ENCODE assay signal across 16 cellular contexts in the genomic region with DNA sequence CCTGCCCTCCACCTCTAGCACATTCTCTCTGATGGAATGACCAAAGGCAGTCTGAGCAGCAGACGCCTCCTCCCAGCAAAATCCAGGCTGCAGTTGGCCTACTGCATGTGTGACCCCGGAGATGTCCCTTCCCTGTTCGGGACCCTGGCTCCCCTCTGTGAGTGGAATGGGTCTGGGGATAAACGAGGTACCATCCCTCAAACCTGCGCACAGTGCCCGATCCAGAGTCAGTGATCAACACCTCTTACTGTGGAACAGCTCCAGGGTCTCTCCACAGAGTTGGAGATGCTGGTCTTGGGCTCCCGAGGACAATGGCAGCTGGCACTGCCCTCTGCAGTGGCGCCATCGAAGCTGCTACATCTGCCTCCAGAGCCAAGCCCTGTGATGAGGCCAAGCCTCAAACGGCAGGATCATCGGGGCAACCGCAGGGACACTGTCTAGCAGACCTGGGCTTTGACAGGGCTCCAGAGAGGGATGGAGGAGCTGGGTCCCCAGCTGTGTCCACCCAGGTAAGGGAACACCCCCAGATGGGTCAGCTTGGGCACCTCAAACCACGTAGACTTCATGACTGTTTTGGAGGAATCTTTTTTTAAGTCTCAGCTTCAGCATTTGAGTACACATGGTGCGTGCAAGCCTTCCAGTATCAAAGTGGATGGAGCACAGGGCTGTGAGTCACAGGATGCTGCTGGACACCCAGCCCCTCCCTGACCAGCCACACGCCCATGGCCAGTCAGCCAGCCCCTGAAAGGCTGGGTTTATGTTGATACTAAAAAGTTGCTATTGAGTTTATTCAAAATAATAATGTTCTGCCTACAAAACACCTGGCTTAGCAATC. TPM values are rescaled to one million over a fixed set of nuclear protein-coding genes. Genes with fewer than 3 reads are reported as not detected.
DNase-seq lines count a peak whose midpoint lies in the region; ATAC-seq, FAIRE-seq and TF ChIP-seq lines count a peak whose summit lies in the region.
"Had no signal": no experiment of that assay in that cellular context is flagged by ENCODE, and none has a peak within 500 bp of the region (broad histone marks: within the 10 kb centered on the region; RNA-seq: fewer than 3 reads in every experiment).

No MANE protein-coding gene starts in this region.

- H3K9me3 ChIP-seq in GM12878 (replicated peaks; ENCODE audit: control insufficient read depth, insufficient read depth, low read length) (no peaks in the 10 kb centered on the region; the same call in 2 of the 3 replicates), HepG2 (ENCODE audit: low read length) (no peaks in the 10 kb centered on the region), vagina (no peaks in the 10 kb centered on the region), body of pancreas (no peaks in the 10 kb centered on the region)
- no peaks in the 10 kb centered on the region for H3K9me3 ChIP-seq in CD4-positive, alpha-beta T cell (ENCODE audit: control insufficient read depth, low read length)
- H3K9me3 ChIP-seq: tibial artery had no signal

- H3K27me3 Mint-ChIP-seq in stimulated activated naive CD8-positive, alpha-beta T cell treated with anti-CD3 and anti-CD28 coated beads, Interleukin-15, amount 100 ng/mL, for 72 hours, result no peaks in the 10 kb centered on the region
- H3K27me3 Mint-ChIP-seq in CD4-positive, alpha-beta T cell, result no peaks in the 10 kb centered on the region

- no peak for DNase-seq in stimulated activated naive CD8-positive, alpha-beta T cell treated with anti-CD3 and anti-CD28 coated beads, Interleukin-15, amount 100 ng/mL, for 72 hours
- no peak for DNase-seq in stimulated activated naive CD8-positive, alpha-beta T cell treated with anti-CD3 and anti-CD28 coated beads, Interleukin-15, Interleukin-2, amounts not matched to agents 100 U/mL and 50 U/mL, for 24 hours
- DNase-seq in GM12878 (ENCODE audit: low read depth, low spot score) (no peak), HepG2 (ENCODE audit: low spot score) (no peak), vagina (ENCODE audit: extremely low spot score in 2 of 2) (peak; percentile 65 to 67), erythroblast (lab: John Stamatoyannopoulos, UW) (no peak), body of pancreas (no peak)
- DNase-seq in CD4-positive, alpha-beta T cell, result no peak
- DNase-seq: activated naive CD4-positive, alpha-beta T cell treated with anti-CD3 and anti-CD28 coated beads for 36 hours; central memory CD4-positive, alpha-beta T cell; NCI-H187; tibial artery had no signal

- CTCF ChIA-PET in GM12878 (lab: Yijun Ruan, JAX), result no interaction called here
- CTCF ChIA-PET in HepG2 (lab: Yijun Ruan, JAX; ENCODE audit: low intra/inter-chr PET ratio, low total read pairs), result no interaction called here
- CTCF ChIA-PET in CD4-positive, alpha-beta T cell (lab: Charles Lee), result no interaction called here

- 0 out of 2 replicates have a peak, but pooled peaks have one; percentile 31 for TF ChIP-seq POLR2A in GM12878 (IDR thresholded peaks at IDR 0.05; ENCODE audit: low read depth, low read length)
- no peak for TF ChIP-seq POLR2A in HepG2 (IDR thresholded peaks at IDR 0.05; ENCODE audit: insufficient read depth in 1 of 2, low read depth in 2 of 2, low read length in 2 of 2)
- TF ChIP-seq POLR2A in vagina (IDR thresholded peaks at IDR 0.05), result no peak
- TF ChIP-seq POLR2A in erythroblast (IDR thresholded peaks at IDR 0.05; ENCODE audit: low read length), result no peak
- TF ChIP-seq POLR2A in body of pancreas (IDR thresholded peaks at IDR 0.05), result no peak

- H3K36me3 Mint-ChIP-seq in CD4-positive, alpha-beta T cell (ENCODE audit: low read depth), result peaks cover 34% of the 10 kb centered on the region

- H3K79me2 ChIP-seq in GM12878 (ENCODE audit: control insufficient read depth, insufficient read depth, low read length), result no peaks in the 10 kb centered on the region
- H3K79me2 ChIP-seq in HepG2 (ENCODE audit: insufficient read depth, low read length), result no peaks in the 10 kb centered on the region

- TF ChIP-seq EP300 in GM12878 (IDR thresholded peaks at IDR 0.05; ENCODE audit: borderline replicate concordance in 1 of 2, control insufficient read depth in 1 of 2, low read depth in 2 of 2, low read length in 2 of 2) (no peak), HepG2 (IDR thresholded peaks at IDR 0.05; ENCODE audit: low read depth in 2 of 2, low read length in 2 of 2) (no peak), HepG2 (CRISPR knock-in tag; IDR thresholded peaks at IDR 0.05; ENCODE audit: borderline replicate concordance) (no peak)

- intact Hi-C loops in GM12878 (cut with micrococcal nuclease; ENCODE audit: unreplicated experiment) (no loop called here), HepG2 (cut with micrococcal nuclease; ENCODE audit: unreplicated experiment) (no loop called here), vagina (cut with DNase I) (no loop called here), body of pancreas (cut with DNase I) (no loop called here)
- intact Hi-C loops in CD4-positive, alpha-beta T cell (cut with DNase I, micrococcal nuclease), result no loop called here

- ATAC-seq in stimulated activated naive CD8-positive, alpha-beta T cell treated with anti-CD3 and anti-CD28 coated beads, Interleukin-15, amount 100 ng/mL, for 72 hours, result peak; percentile 19
- no peak for ATAC-seq in stimulated activated naive CD8-positive, alpha-beta T cell treated with anti-CD3 and anti-CD28 coated beads, Interleukin-15, Interleukin-2, amounts not matched to agents 100 U/mL and 50 U/mL, for 24 hours
- ATAC-seq in GM12878 (no peak), HepG2 (peak; percentile 18; the same call in 1 of the 3 replicates), body of pancreas (no peak)
- no peak for ATAC-seq in CD4-positive, alpha-beta T cell (ENCODE audit: poor library complexity)

- H3K4me3 Mint-ChIP-seq in stimulated activated naive CD8-positive, alpha-beta T cell treated with anti-CD3 and anti-CD28 coated beads, Interleukin-15, amount 100 ng/mL, for 72 hours, result no peak overlapping the region
- H3K4me3 Mint-ChIP-seq in CD4-positive, alpha-beta T cell, result no peak overlapping the region
- H3K4me3 Mint-ChIP-seq: activated naive CD4-positive, alpha-beta T cell treated with anti-CD3 and anti-CD28 coated beads for 36 hours; neural crest cell had no signal

- H3K27me3 ChIP-seq in GM12878 (replicated peaks in 1 of 2; ENCODE audit: control insufficient read depth in 2 of 2, insufficient read depth in 2 of 2, low read length in 1 of 2) (no peaks in the 10 kb centered on the region), HepG2 (ENCODE audit: control insufficient read depth in 1 of 2, insufficient read depth in 2 of 2, low read length in 2 of 2) (0 out of 5 replicates have a peak, but pooled peaks cover 0 to under 1% of the 10 kb centered on the region in 2 experiments), vagina (no peaks in the 10 kb centered on the region), body of pancreas (no peaks in the 10 kb centered on the region)
- no peaks in the 10 kb centered on the region for H3K27me3 ChIP-seq in CD4-positive, alpha-beta T cell (ENCODE audit: control insufficient read depth, insufficient read depth, low read length)
- H3K27me3 ChIP-seq: tibial artery had no signal

- no peak overlapping the region for H3K9ac ChIP-seq in GM12878 (ENCODE audit: control insufficient read depth, insufficient read depth, low read length)
- no peak overlapping the region for H3K9ac ChIP-seq in HepG2 (ENCODE audit: insufficient read depth, low read depth, low read length)

- no peak overlapping the region for H3K4me2 ChIP-seq in GM12878 (ENCODE audit: control insufficient read depth, insufficient read depth)
- no peak overlapping the region for H3K4me2 ChIP-seq in HepG2 (ENCODE audit: low read depth, low read length)
- H3K4me2 ChIP-seq: smooth muscle cell had no signal

- H3K9me3 Mint-ChIP-seq in stimulated activated naive CD8-positive, alpha-beta T cell treated with anti-CD3 and anti-CD28 coated beads, Interleukin-15, amount 100 ng/mL, for 72 hours, result no peaks in the 10 kb centered on the region
- H3K9me3 Mint-ChIP-seq in CD4-positive, alpha-beta T cell, result no peaks in the 10 kb centered on the region
- H3K9me3 Mint-ChIP-seq: activated naive CD4-positive, alpha-beta T cell treated with anti-CD3 and anti-CD28 coated beads for 36 hours; neural crest cell had no signal

- SMC1A ChIA-PET in GM12878 (lab: Charles Lee; ENCODE audit: uncharacterized antibody, unreplicated experiment), result interaction anchor here (0.5 kb wide), 1 partner anchor 35 kb away, joined by 3 read pairs; no protein-coding TSS in a partner anchor

- no peak overlapping the region for H3K27ac ChIP-seq in GM12878 (ENCODE audit: control insufficient read depth, insufficient read depth)
- H3K27ac ChIP-seq in HepG2 (ENCODE audit: extremely low read length, insufficient read depth, low read length), result no peak overlapping the region
- no peak overlapping the region for H3K27ac ChIP-seq in vagina
- H3K27ac ChIP-seq in CD4-positive, alpha-beta T cell (ENCODE audit: low read depth, low read length), result no peak overlapping the region
- no peak overlapping the region for H3K27ac ChIP-seq in body of pancreas
- H3K27ac ChIP-seq: tibial artery had no signal

- TF ChIP-seq RAD21 in GM12878 (IDR thresholded peaks at IDR 0.05; ENCODE audit: insufficient read depth, low read depth, low read length) (no peak), HepG2 (CRISPR knock-in tag; IDR thresholded peaks at IDR 0.05) (no peak)

- H2AFZ ChIP-seq in GM12878 (ENCODE audit: control insufficient read depth, low read depth, low read length), result no peak overlapping the region
- no peak overlapping the region for H2AFZ ChIP-seq in HepG2 (ENCODE audit: low read length)

- 94% methylated on average over 15 of the region's 15 CpGs for WGBS in GM12878 (ENCODE audit: insufficient coverage, insufficient replicate concordance, low lambda C conversion rate, missing lambda C conversion rate)
- 87% methylated on average over 6 of the region's 15 CpGs for WGBS in HepG2 (ENCODE audit: low lambda C conversion rate)
- 92 to 93% methylated on average over 4 to 15 of the region's 15 CpGs for WGBS in body of pancreas, 2 donors

- H3K4me3 ChIP-seq in GM12878 (no peak overlapping the region), HepG2 (replicated peaks in 1 of 3; ENCODE audit: insufficient read depth in 1 of 3, low read depth in 2 of 3, low read length in 3 of 3) (no peak overlapping the region), vagina (no peak overlapping the region), body of pancreas (no peak overlapping the region)
- H3K4me3 ChIP-seq: lung, smooth muscle cell, tibial artery had no signal

- no peak for TF ChIP-seq CTCF in GM12878 (IDR thresholded peaks at IDR 0.05 in 2 of 3, conservative IDR thresholded peaks at IDR 0.05 in 1 of 3; ENCODE audit: control insufficient read depth in 2 of 3, extremely low read depth in 1 of 3, insufficient read depth in 1 of 3, low read depth in 3 of 3, low read length in 3 of 3)
- TF ChIP-seq CTCF in HepG2 (CRISPR knock-in tag; IDR thresholded peaks at IDR 0.05), result no peak
- no peak for TF ChIP-seq CTCF in vagina (IDR thresholded peaks at IDR 0.05)
- TF ChIP-seq CTCF in CD4-positive, alpha-beta T cell (IDR thresholded peaks at IDR 0.05), result no peak
- TF ChIP-seq CTCF in body of pancreas (IDR thresholded peaks at IDR 0.05), result no peak

- peaks cover 4% of the 10 kb centered on the region for H3K4me1 Mint-ChIP-seq in stimulated activated naive CD8-positive, alpha-beta T cell treated with anti-CD3 and anti-CD28 coated beads, Interleukin-15, amount 100 ng/mL, for 72 hours
- H3K4me1 Mint-ChIP-seq in CD4-positive, alpha-beta T cell (ENCODE audit: low read depth), result peaks cover 26% of the 10 kb centered on the region
- H3K4me1 Mint-ChIP-seq: neural crest cell had no signal

- peaks cover 1% of the 10 kb centered on the region; the same call in 1 of the 2 replicates for H3K4me1 ChIP-seq in GM12878 (ENCODE audit: control insufficient read depth, insufficient read depth, low read length)
- H3K4me1 ChIP-seq in HepG2 (ENCODE audit: insufficient read depth, low read length), result no peaks in the 10 kb centered on the region
- no peaks in the 10 kb centered on the region for H3K4me1 ChIP-seq in vagina
- no peaks in the 10 kb centered on the region for H3K4me1 ChIP-seq in body of pancreas
- H3K4me1 ChIP-seq: tibial artery had no signal

- H3K27ac Mint-ChIP-seq in stimulated activated naive CD8-positive, alpha-beta T cell treated with anti-CD3 and anti-CD28 coated beads, Interleukin-15, amount 100 ng/mL, for 72 hours, result no peak overlapping the region
- no peak overlapping the region for H3K27ac Mint-ChIP-seq in CD4-positive, alpha-beta T cell
- H3K27ac Mint-ChIP-seq: activated naive CD4-positive, alpha-beta T cell treated with anti-CD3 and anti-CD28 coated beads for 36 hours had no signal

- in situ Hi-C loops in GM12878 (cut with MboI) (no loop called here), HepG2 (cut with HindIII; ENCODE audit: extremely low pct_ligation_motif_present, low pct_unique_long_range_greater_than_20kb) (no loop called here)

- peaks cover 8 to 12% of the 10 kb centered on the region in 2 experiments; a peak in 3 of 4 replicates for H3K36me3 ChIP-seq in GM12878 (ENCODE audit: control insufficient read depth in 2 of 2, insufficient read depth in 2 of 2, low read length in 1 of 2)
- H3K36me3 ChIP-seq in HepG2 (replicated peaks in 1 of 2; ENCODE audit: control insufficient read depth in 1 of 2, insufficient read depth in 2 of 2, low read length in 2 of 2), result peaks cover under 1 to 5% of the 10 kb centered on the region in 2 experiments; a peak in 1 of 5 replicates
- peaks cover 0 to 20% of the 10 kb centered on the region in 2 donors for H3K36me3 ChIP-seq in vagina
- H3K36me3 ChIP-seq in body of pancreas (replicated peaks in 1 of 2; ENCODE audit: insufficient read depth in 1 of 2, low read depth in 2 of 2), result peaks cover 0 to 3% of the 10 kb centered on the region in 2 donors

- no peaks in the 10 kb centered on the region for H4K20me1 ChIP-seq in GM12878 (ENCODE audit: control insufficient read depth, insufficient read depth)
- H4K20me1 ChIP-seq in HepG2 (ENCODE audit: insufficient read depth, low read length), result no peaks in the 10 kb centered on the region

- RAD21 ChIA-PET in GM12878 (lab: Charles Lee; ENCODE audit: unreplicated experiment), result no interaction called here

- BruUV-seq in GM12878 (replicated peaks; lab: Mats Ljungman, UMichigan) (no TSS peak), HepG2 (replicated peaks; lab: Mats Ljungman, UMichigan) (no TSS peak)

- POLR2A ChIA-PET in GM12878 (lab: Charles Lee) (no interaction called here), HepG2 (lab: Yijun Ruan, JAX) (no interaction called here)
- POLR2A ChIA-PET in CD4-positive, alpha-beta T cell (lab: Charles Lee), result no interaction called here

- FAIRE-seq in GM12878 (lab: Jason Lieb, UNC) (no peak), HepG2 (lab: Jason Lieb, UNC) (no peak)
- FAIRE-seq: TTC549 had no signal

RNA-seq across cellular contexts. Expression of gene MED10, which starts 13.0 kb away (rescaled TPM):
- 59.0 and 62.7 TPM in 2 replicates for total RNA-seq in GM12878 (2013; cell fraction: nucleolus; rRNA removed)
- total RNA-seq in GM12878 (2014; rRNA removed) (20.3 and 28.6 TPM in 2 replicates), GM12878 (2014; rRNA removed; fragmentation: Illumina TruSeq; extraction: Trizol) (19.4 and 21.2 TPM in 2 replicates), GM12878 (2021) (39.5 and 42.6 TPM in 2 replicates), HepG2 (2016; rRNA removed; fragmentation: Illumina TruSeq; extraction: Trizol) (11.2 and 13.2 TPM in 2 replicates), vagina (32.7 TPM), body of pancreas (10 to 100 TPM in 1 of 2 donors, 1 to 10 TPM in 1; 9.6 to 15.5 TPM)
- 49.6 TPM for polyA plus RNA-seq in GM12878 (2011; ENCODE audit: low read depth)
- polyA plus RNA-seq in GM12878 (2011; rRNA removed) (56.0 and 60.3 TPM in 2 replicates), GM12878 (2014; fragmentation: Illumina TruSeq; extraction: Trizol) (36.4 and 43.7 TPM in 2 replicates), GM12878 (2014; fragmentation: Nextera tagmentation; extraction: Ambion mirVana) (10 to 100 TPM; 37.1 to 49.5 TPM), GM12878 (2014; rRNA removed) (53.1 and 54.8 TPM in 2 replicates), GM12878 (2016; fragmentation: Nextera tagmentation; extraction: Ambion mirVana) (100 to 1,000 TPM; 103 to 111 TPM), HepG2 (2011; rRNA removed) (23.7 and 24.4 TPM in 2 replicates)
- polyA plus RNA-seq in GM12878 (2011; cell fraction: cytosol; rRNA removed), result 55.7 and 56.7 TPM in 2 replicates
- 59.3 and 75.4 TPM in 2 replicates for polyA plus RNA-seq in GM12878 (2011; cell fraction: nucleus; rRNA removed)
- 54.8 and 68.7 TPM in 2 replicates for polyA plus RNA-seq in GM12878 (2012)
- 19.0 and 19.3 TPM in 2 replicates for polyA minus RNA-seq in GM12878 (2011; rRNA and poly(A)+ RNA removed)
- polyA minus RNA-seq in GM12878 (2011; cell fraction: cytosol; rRNA and poly(A)+ RNA removed), result 8.3 and 14.7 TPM in 2 replicates
- 54.4 and 77.1 TPM in 2 replicates for polyA minus RNA-seq in GM12878 (2011; cell fraction: nucleus; rRNA and poly(A)+ RNA removed)
- total RNA-seq in HepG2 (2016; cell fraction: cytosol; rRNA removed; fragmentation: Illumina TruSeq; extraction: Trizol; ENCODE audit: low read depth), result 3.7 and 4.1 TPM in 2 replicates
- total RNA-seq in HepG2 (2016; cell fraction: insoluble cytoplasmic fraction; rRNA removed; fragmentation: Illumina TruSeq; extraction: Trizol), result 10.9 and 11.7 TPM in 2 replicates
- 7.8 and 8.2 TPM in 2 replicates for total RNA-seq in HepG2 (2016; cell fraction: membrane; rRNA removed; fragmentation: Illumina TruSeq; extraction: Trizol)
- total RNA-seq in HepG2 (2016; cell fraction: nucleus; rRNA removed; fragmentation: Illumina TruSeq; extraction: Trizol), result 13.7 and 13.9 TPM in 2 replicates
- polyA plus RNA-seq in HepG2 (2011; cell fraction: cytosol; rRNA removed), result 23.9 and 24.1 TPM in 2 replicates
- polyA plus RNA-seq in HepG2 (2011; cell fraction: nucleus; rRNA removed), result 26.0 and 30.0 TPM in 2 replicates
- 27.4 and 34.1 TPM in 2 replicates for polyA plus RNA-seq in HepG2 (2012)
- 9.0 and 10.1 TPM in 2 replicates for polyA plus RNA-seq in HepG2 (2016; cell fraction: cytosol; fragmentation: Illumina TruSeq; extraction: Trizol; ENCODE audit: low read depth)
- polyA plus RNA-seq in HepG2 (2016; cell fraction: insoluble cytoplasmic fraction; fragmentation: Illumina TruSeq; extraction: Trizol; ENCODE audit: low read depth), result 34.9 and 37.5 TPM in 2 replicates
- polyA plus RNA-seq in HepG2 (2016; cell fraction: membrane; fragmentation: Illumina TruSeq; extraction: Trizol; ENCODE audit: low read depth), result 10.9 and 13.7 TPM in 2 replicates
- 25.8 and 28.5 TPM in 2 replicates for polyA plus RNA-seq in HepG2 (2016; cell fraction: nucleus; fragmentation: Illumina TruSeq; extraction: Trizol; ENCODE audit: insufficient read depth, low read depth)
- polyA minus RNA-seq in HepG2 (2011; rRNA and poly(A)+ RNA removed; ENCODE audit: low replicate concordance), result 7.4 and 12.3 TPM in 2 replicates
- polyA minus RNA-seq in HepG2 (2011; cell fraction: cytosol; rRNA and poly(A)+ RNA removed), result 5.0 and 5.5 TPM in 2 replicates
- 31.8 and 34.8 TPM in 2 replicates for polyA minus RNA-seq in HepG2 (2011; cell fraction: nucleus; rRNA and poly(A)+ RNA removed)
- 10 to 100 TPM; 97.2 to 98.0 TPM for total RNA-seq in CD4-positive, alpha-beta T cell

Comparison
In these comparisons a context has a peak if more than half of its experiments do, and no peak if none do; other contexts are left out.
1. ATAC-seq: peak in stimulated activated naive CD8-positive, alpha-beta T cell treated with anti-CD3 and anti-CD28 coated beads, Interleukin-15, amount 100 ng/mL, for 72 hours (single experiment) and HepG2 (single experiment); none in stimulated activated naive CD8-positive, alpha-beta T cell treated with anti-CD3 and anti-CD28 coated beads, Interleukin-15, Interleukin-2, amounts not matched to agents 100 U/mL and 50 U/mL, for 24 hours (single experiment), GM12878 (single experiment), CD4-positive, alpha-beta T cell (single experiment) and body of pancreas (single experiment).
2. DNase-seq: peak in vagina (2 of 2); none in stimulated activated naive CD8-positive, alpha-beta T cell treated with anti-CD3 and anti-CD28 coated beads, Interleukin-15, amount 100 ng/mL, for 72 hours (0 of 2), stimulated activated naive CD8-positive, alpha-beta T cell treated with anti-CD3 and anti-CD28 coated beads, Interleukin-15, Interleukin-2, amounts not matched to agents 100 U/mL and 50 U/mL, for 24 hours (single experiment), GM12878 (single experiment), HepG2 (single experiment), erythroblast (0 of 2), CD4-positive, alpha-beta T cell (0 of 10) and body of pancreas (0 of 4).